In the genomic region with DNA sequence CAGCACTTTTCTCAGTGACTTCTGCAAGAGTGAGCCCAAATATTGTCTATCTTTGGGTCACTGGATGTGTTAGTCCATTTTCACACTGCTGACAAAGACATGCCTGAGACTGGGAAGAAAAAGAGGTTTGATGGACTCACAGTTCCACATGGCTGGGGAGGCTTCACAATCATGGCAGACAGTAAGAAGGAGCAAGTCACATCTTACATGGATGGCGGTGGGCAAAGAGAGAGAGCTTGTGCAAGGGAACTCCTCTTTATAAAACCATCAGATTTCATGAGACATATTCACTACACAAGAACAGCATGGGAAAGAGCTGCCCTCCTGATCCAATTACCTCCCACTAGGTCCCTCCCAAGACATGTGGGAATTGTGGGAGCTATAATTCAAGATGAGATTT, we compare ENCODE assay signal across 27 cellular contexts. TPM values are rescaled to one million over a fixed set of nuclear protein-coding genes. Genes with fewer than 3 reads are reported as not detected.
A peak's percentile ranks its signal among the peaks of the same experiment; 100 is the strongest.
DNase-seq lines count a peak whose midpoint lies in the region; ATAC-seq, FAIRE-seq and TF ChIP-seq lines count a peak whose summit lies in the region.
"Had no signal": no experiment of that assay in that cellular context is flagged by ENCODE, and none has a peak within 500 bp of the region (broad histone marks: within the 10 kb centered on the region; RNA-seq: fewer than 3 reads in every experiment).

No MANE protein-coding gene starts in this region.

- in situ Hi-C loops in mammary epithelial cell (cut with MboI; ENCODE audit: low sequenced_read_pairs in 2 of 2), result no loop called here

- TF ChIP-seq CTCF in A549 (IDR thresholded peaks at IDR 0.05) (no peak), HFFc6 (IDR thresholded peaks at IDR 0.05) (no peak), mammary epithelial cell (conservative IDR thresholded peaks at IDR 0.05 in 1 of 2, IDR thresholded peaks at IDR 0.05 in 1 of 2; ENCODE audit: extremely low read depth in 1 of 2, insufficient read depth in 1 of 2, low read depth in 1 of 2, low read length in 2 of 2) (no peak), osteoblast (IDR thresholded peaks at IDR 0.05; ENCODE audit: extremely low read depth, low read depth, low read length) (no peak), esophagus squamous epithelium (IDR thresholded peaks at IDR 0.05) (no peak), mucosa of descending colon (IDR thresholded peaks at IDR 0.05) (no peak)

- POLR2A ChIA-PET in A549 (lab: Yijun Ruan, JAX), result interaction anchor here (1.2 kb wide), 1 partner anchor 12 kb away, joined by 3 read pairs; no protein-coding TSS in a partner anchor

- H3K9me3 ChIP-seq in A549, result 0 out of 3 replicates have a peak, but pooled peaks cover 3% of the 10 kb centered on the region
- H3K9me3 ChIP-seq in mammary epithelial cell (replicated peaks; ENCODE audit: insufficient read depth, low read length), result no peaks in the 10 kb centered on the region
- no peaks in the 10 kb centered on the region for H3K9me3 ChIP-seq in osteoblast (ENCODE audit: low read depth, low read length)
- no peaks in the 10 kb centered on the region for H3K9me3 ChIP-seq in esophagus squamous epithelium
- no peaks in the 10 kb centered on the region for H3K9me3 ChIP-seq in mucosa of descending colon

- FAIRE-seq in A549 (lab: Jason Lieb, UNC), result no peak
- FAIRE-seq: A204.1, D721Med, GM18507 had no signal

- no peak for TF ChIP-seq RAD21 in A549 (conservative IDR thresholded peaks at IDR 0.05 in 1 of 2, IDR thresholded peaks at IDR 0.05 in 1 of 2)

- H3K36me3 ChIP-seq in mammary epithelial cell (ENCODE audit: insufficient read depth, low read length), result no peaks in the 10 kb centered on the region
- H3K36me3 ChIP-seq in osteoblast (ENCODE audit: insufficient read depth, low read length), result no peaks in the 10 kb centered on the region
- H3K36me3 ChIP-seq in esophagus squamous epithelium, result no peaks in the 10 kb centered on the region
- H3K36me3 ChIP-seq in mucosa of descending colon (ENCODE audit: low read depth), result no peaks in the 10 kb centered on the region
- H3K36me3 ChIP-seq: BLaER1 treated with 17β-estradiol and CSF1 and Interleukin-3, amounts not matched to agents 10 nM and 100 nM had no signal

- TF ChIP-seq POLR2A in A549 (IDR thresholded peaks at IDR 0.05; ENCODE audit: low read length) (no peak), esophagus squamous epithelium (IDR thresholded peaks at IDR 0.05) (no peak)

- BruUV-seq in mammary epithelial cell (replicated peaks; lab: Mats Ljungman, UMichigan), result no TSS peak

- H3K27ac ChIP-seq in A549 (peak overlapping the region; percentile 65 to 72), mammary epithelial cell (ENCODE audit: insufficient read depth, low read depth, low read length) (no peak overlapping the region), osteoblast (ENCODE audit: low read depth, low read length) (no peak overlapping the region), esophagus squamous epithelium (no peak overlapping the region)
- H3K27ac ChIP-seq: BLaER1 treated with 17β-estradiol and CSF1 and Interleukin-3, amounts not matched to agents 10 nM and 100 nM; GM23248; HL-60; SK-N-MC had no signal

- CTCF ChIA-PET in A549 (lab: Yijun Ruan, JAX), result interaction anchor here (0.9 to 2.1 kb wide), 5 partner anchors 11 to 66 kb away, joined by 3 to 5 read pairs (median 4); no protein-coding TSS in a partner anchor
- CTCF ChIA-PET in mammary epithelial cell (lab: Charles Lee; ENCODE audit: low non-redundant PET), result no interaction called here

- H3K9ac ChIP-seq in mammary epithelial cell (ENCODE audit: insufficient read depth, low read length), result no peak overlapping the region
- H3K9ac ChIP-seq: BLaER1 treated with 17β-estradiol and CSF1 and Interleukin-3, amounts not matched to agents 10 nM and 100 nM; GM23248 had no signal

- H3K27ac Mint-ChIP-seq in HFFc6, result peak overlapping the region; percentile 65
- H3K27ac Mint-ChIP-seq: CD4-positive, alpha-beta T cell had no signal

- no peaks in the 10 kb centered on the region; the same call in 1 of the 2 replicates for H3K27me3 Mint-ChIP-seq in HFFc6 (ENCODE audit: insufficient read depth)

- H3K4me1 ChIP-seq in A549 (peaks cover 30% of the 10 kb centered on the region), mammary epithelial cell (ENCODE audit: insufficient read depth, low read length) (peaks cover 27% of the 10 kb centered on the region), osteoblast (ENCODE audit: insufficient read depth, low read length) (peaks cover 11% of the 10 kb centered on the region), esophagus squamous epithelium (peaks cover 0 to 12% (median 11%) of the 10 kb centered on the region in 3 donors), mucosa of descending colon (ENCODE audit: low read depth) (no peaks in the 10 kb centered on the region)

- H2AFZ ChIP-seq in mammary epithelial cell (ENCODE audit: low read depth, low read length) (no peak overlapping the region), osteoblast (ENCODE audit: low read length) (peak overlapping the region; percentile 47)
- H2AFZ ChIP-seq: GM23248 had no signal

- 94% methylated on average over 1 of the region's 1 CpG for WGBS in A549 (ENCODE audit: missing lambda C conversion rate)
- 89% methylated on average over 1 of the region's 1 CpG for WGBS in mammary epithelial cell (ENCODE audit: low coverage, missing lambda C conversion rate)
- 89 to 100% methylated on average over 1 of the region's 1 CpG for WGBS in esophagus squamous epithelium, 2 donors

- TF ChIP-seq EP300 in A549 (IDR thresholded peaks at IDR 0.05), result no peak

- H3K4me3 ChIP-seq in A549 (no peak overlapping the region), mammary epithelial cell (replicated peaks in 1 of 3; ENCODE audit: insufficient read depth in 1 of 3, low read depth in 2 of 3, low read length in 3 of 3) (no peak overlapping the region), osteoblast (ENCODE audit: insufficient read depth, low read length) (no peak overlapping the region), esophagus squamous epithelium (no peak overlapping the region), mucosa of descending colon (no peak overlapping the region)
- H3K4me3 ChIP-seq: BLaER1 treated with 17β-estradiol and CSF1 and Interleukin-3, amounts not matched to agents 10 nM and 100 nM; GM23248; SK-N-MC had no signal

- no peak for DNase-seq in A549 (ENCODE audit: low read depth in 1 of 2, low spot score in 1 of 2)
- DNase-seq in HFFc6, result no peak
- no peak for DNase-seq in mammary epithelial cell
- no peak for DNase-seq in osteoblast (ENCODE audit: insufficient read length, low spot score, missing footprints)
- no peak for DNase-seq in esophagus squamous epithelium (lab: John Stamatoyannopoulos, UW)
- DNase-seq in NAMALWA (ENCODE audit: low spot score), result no peak
- no peak for DNase-seq in mucosa of descending colon
- DNase-seq: AML-193; CD4-positive, alpha-beta T cell; H7; Kasumi-1; MV-4-11; NCI-H1105 treated with DMSO at 0.1 percent for 48 hours; NCI-H146; NCI-H2029; NCI-H446; NCI-H524 treated with DMSO at 0.1 percent for 48 hours; NCI-H774; SIG-M5 had no signal

- H3K27me3 ChIP-seq in mammary epithelial cell (ENCODE audit: insufficient read depth, low read length) (no peaks in the 10 kb centered on the region), osteoblast (ENCODE audit: insufficient read depth, low read length) (no peaks in the 10 kb centered on the region), esophagus squamous epithelium (peaks cover 0 to 22% (median 0%) of the 10 kb centered on the region in 4 donors)

- ATAC-seq in A549 (no peak), mucosa of descending colon (no peak)
- ATAC-seq: Panc1 had no signal

- dilution Hi-C loops in mammary epithelial cell (cut with HindIII; ENCODE audit: low sequenced_read_pairs), result no loop called here

- intact Hi-C loops in mammary epithelial cell (cut with micrococcal nuclease), result no loop called here
- intact Hi-C loops in esophagus squamous epithelium (cut with DNase I), result no loop called here
- intact Hi-C loops in mucosa of descending colon (cut with DNase I, micrococcal nuclease), result no loop called here

- no peaks in the 10 kb centered on the region for H3K36me3 Mint-ChIP-seq in HFFc6 (ENCODE audit: low read depth)

- H3K4me1 Mint-ChIP-seq in HFFc6 (ENCODE audit: low read depth), result peaks cover 32% of the 10 kb centered on the region

- no peak overlapping the region for H3K4me3 Mint-ChIP-seq in HFFc6
- H3K4me3 Mint-ChIP-seq: CD4-positive, alpha-beta T cell had no signal

- peak overlapping the region; percentile 49 for H3K4me2 ChIP-seq in A549
- H3K4me2 ChIP-seq in mammary epithelial cell (ENCODE audit: insufficient read depth, low read depth, low read length), result peak overlapping the region; percentile 55
- H3K4me2 ChIP-seq in osteoblast (ENCODE audit: insufficient read depth, low read length), result no peak overlapping the region
- H3K4me2 ChIP-seq: BLaER1 treated with 17β-estradiol and CSF1 and Interleukin-3, amounts not matched to agents 10 nM and 100 nM had no signal

- no peaks in the 10 kb centered on the region for H3K9me3 Mint-ChIP-seq in HFFc6

- H4K20me1 ChIP-seq in mammary epithelial cell (ENCODE audit: insufficient read depth, low read length), result no peaks in the 10 kb centered on the region
- no peaks in the 10 kb centered on the region for H4K20me1 ChIP-seq in osteoblast (ENCODE audit: insufficient read depth, low read length)

- no peaks in the 10 kb centered on the region for H3K79me2 ChIP-seq in mammary epithelial cell (ENCODE audit: insufficient read depth, low read length)
- H3K79me2 ChIP-seq in osteoblast (ENCODE audit: insufficient read depth, low read length), result no peaks in the 10 kb centered on the region

TF ChIP-seq in A549, 52 proteins besides CTCF, POLR2A, EP300 and RAD21:
- no peak for TF ChIP-seq RCOR1 (IDR thresholded peaks at IDR 0.05; ENCODE audit: low read depth, low read length)

RNA-seq across cellular contexts. Expression of gene HSPA12A, which starts 6.1 kb away (rescaled TPM):
- polyA plus RNA-seq in A549 (2011; rRNA removed) (17.0 and 17.4 TPM in 2 replicates), A549 (2017; fragmentation: RNase III; extraction: RNeasy Plus Mini Kit Qiagen cat#74134 plus additional on column Dnase treatment) (16.7 to 17.8 TPM (median 16.9 TPM) in 3 replicates), mammary epithelial cell (5.9 TPM)
- 7.7 and 9.1 TPM in 2 replicates for polyA plus RNA-seq in A549 (2012; cell fraction: cytosol; rRNA removed)
- 20.5 and 23.0 TPM in 2 replicates for polyA plus RNA-seq in A549 (2012; cell fraction: nucleus; rRNA removed)
- polyA minus RNA-seq in A549 (2011; rRNA and poly(A)+ RNA removed), result 25.2 and 27.4 TPM in 2 replicates
- total RNA-seq in HFFc6 (2021; fragmentation: NEBNext Ultra II Directional; extraction: Animal tissue kit (Norgen Biotek cat#: 25700)), result 10 to 100 TPM; 16.6 to 19.4 (median 17.7) TPM
- total RNA-seq in mammary epithelial cell (10 to 100 TPM; 10.8 to 10.9 TPM), osteoblast (10.0 and 10.9 TPM in 2 replicates), esophagus squamous epithelium (1 to 10 TPM; 1.9 to 5.9 (median 2.3) TPM), mucosa of descending colon (10 to 100 TPM in 1 of 3 donors, 1 to 10 TPM in 2; 7.7 to 20.6 (median 8.8) TPM)
- 29.3 TPM for polyA minus RNA-seq in mammary epithelial cell

Comparison
In these comparisons a context has a peak if more than half of its experiments do, and no peak if none do; other contexts are left out.
1. H3K27ac ChIP-seq: peak in A549 (2 of 2); none in mammary epithelial cell (single experiment), osteoblast (single experiment) and esophagus squamous epithelium (0 of 4).